ENCODE assay signal across 1 cellular context in genomic region chr7:157576415-157576814, GRCh38.
TF ChIP-seq lines count a peak whose summit lies in the region.

No MANE protein-coding gene starts in this region.

TF ChIP-seq in H1, 55 proteins besides CTCF, POLR2A, EP300 and RAD21 (continued from another document):
- no peak for TF ChIP-seq MAX (IDR thresholded peaks at IDR 0.05)
- no peak for TF ChIP-seq TBP (IDR thresholded peaks at IDR 0.05; ENCODE audit: low read depth, low read length)
- TF ChIP-seq RNF2 (IDR thresholded peaks at IDR 0.05; ENCODE audit: borderline replicate concordance, low read depth, low read length, missing control alignments, poor library complexity, severe bottlenecking): no peak
- TF ChIP-seq CHD2 (IDR thresholded peaks at IDR 0.05; ENCODE audit: low read length): no peak
- TF ChIP-seq POU5F1 (IDR thresholded peaks at IDR 0.05; ENCODE audit: low read depth, low read length): no peak
- TF ChIP-seq CBX5 (IDR thresholded peaks at IDR 0.05; ENCODE audit: low read depth, low read length): no peak
